ENCODE assay signal across 12 cellular contexts in genomic region chr16:85321856-85322271, GRCh38.
DNase-seq lines count a peak whose midpoint lies in the region; ATAC-seq, FAIRE-seq and TF ChIP-seq lines count a peak whose summit lies in the region.
"Had no signal": no experiment of that assay in that cellular context is flagged by ENCODE, and none has a peak within 500 bp of the region (broad histone marks: within the 10 kb centered on the region; RNA-seq: fewer than 3 reads in every experiment).

No MANE protein-coding gene starts in this region.

- H3K4me1 Mint-ChIP-seq in astrocyte (ENCODE audit: low read depth, unreplicated experiment) (peaks cover 1% of the 10 kb centered on the region), nephron progenitor cell (peaks cover 31% of the 10 kb centered on the region)
- no peaks in the 10 kb centered on the region for H3K4me1 Mint-ChIP-seq in activated CD8-positive, alpha-beta memory T cell treated with anti-CD3 and anti-CD28 coated beads, Interleukin-2, amount 10 ng/mL, durations not matched to agents 7 days and 5 days
- H3K4me1 Mint-ChIP-seq in activated CD8-positive, alpha-beta T cell treated with anti-CD3 and anti-CD28 coated beads, Interleukin-2, amount 10 ng/mL, durations not matched to agents 7 days and 5 days (ENCODE audit: low read depth), result no peaks in the 10 kb centered on the region

- no peak for FAIRE-seq in astrocyte (lab: Jason Lieb, UNC)
- FAIRE-seq: GM12878, keratinocyte had no signal

- H3K4me2 ChIP-seq in astrocyte (ENCODE audit: low read length), result peak overlapping the region; percentile 73

- H3K4me3 Mint-ChIP-seq in astrocyte (ENCODE audit: unreplicated experiment) (no peak overlapping the region), nephron progenitor cell (no peak overlapping the region)
- H3K4me3 Mint-ChIP-seq in activated CD8-positive, alpha-beta memory T cell treated with anti-CD3 and anti-CD28 coated beads, Interleukin-2, amount 10 ng/mL, durations not matched to agents 7 days and 5 days, result no peak overlapping the region
- H3K4me3 Mint-ChIP-seq in activated CD8-positive, alpha-beta T cell treated with anti-CD3 and anti-CD28 coated beads, Interleukin-2, amount 10 ng/mL, durations not matched to agents 7 days and 5 days, result no peak overlapping the region
- H3K4me3 Mint-ChIP-seq: type B pancreatic cell had no signal

- H2AFZ ChIP-seq in astrocyte (ENCODE audit: low read depth, low read length), result no peak overlapping the region

- no peaks in the 10 kb centered on the region for H3K79me2 ChIP-seq in astrocyte (ENCODE audit: insufficient read depth, low read length)

- no peaks in the 10 kb centered on the region for H3K9me3 ChIP-seq in astrocyte (ENCODE audit: insufficient read depth, low read depth, low read length)

- ATAC-seq in left cardiac atrium (peak; percentile 93 to 97), GM21447 (IDR thresholded peaks at IDR 0.05; ENCODE audit: unreplicated experiment) (no peak)
- no peak for ATAC-seq in activated CD8-positive, alpha-beta memory T cell treated with anti-CD3 and anti-CD28 coated beads, Interleukin-2, amount 10 ng/mL, durations not matched to agents 7 days and 5 days
- no peak for ATAC-seq in activated CD8-positive, alpha-beta T cell treated with anti-CD3 and anti-CD28 coated beads, Interleukin-2, amount 10 ng/mL, durations not matched to agents 7 days and 5 days
- ATAC-seq: GM12878 had no signal

- DNase-seq in EH (ENCODE audit: low read depth) (peak; percentile 96), astrocyte (ENCODE audit: low read depth) (peak; percentile 89), left cardiac atrium (peak; percentile 98), renal cortical epithelial cell (ENCODE audit: low read depth) (peak; percentile 81), nephron progenitor cell (no peak)
- no peak for DNase-seq in activated CD8-positive, alpha-beta memory T cell treated with anti-CD3 and anti-CD28 coated beads, Interleukin-2, amount 10 ng/mL, durations not matched to agents 7 days and 5 days
- DNase-seq in activated CD8-positive, alpha-beta T cell treated with anti-CD3 and anti-CD28 coated beads, Interleukin-2, amount 10 ng/mL, durations not matched to agents 7 days and 5 days, result no peak
- DNase-seq: activated CD4-positive, alpha-beta T cell treated with anti-CD3 and anti-CD28 coated beads, Interleukin-2, amount 50 U/mL, for 48 hours had no signal

- POLR2A ChIA-PET in activated CD8-positive, alpha-beta T cell treated with anti-CD3 and anti-CD28 coated beads, Interleukin-2, amount 10 ng/mL, durations not matched to agents 7 days and 5 days (lab: Charles Lee), result no interaction called here

- H3K4me1 ChIP-seq in astrocyte (ENCODE audit: insufficient read depth, low read length), result peaks cover 23% of the 10 kb centered on the region

- H3K27me3 Mint-ChIP-seq in astrocyte (ENCODE audit: low read depth, unreplicated experiment) (peaks cover 20% of the 10 kb centered on the region), nephron progenitor cell (ENCODE audit: low read depth, poor library complexity) (peaks cover 41% of the 10 kb centered on the region)
- H3K27me3 Mint-ChIP-seq in activated CD8-positive, alpha-beta memory T cell treated with anti-CD3 and anti-CD28 coated beads, Interleukin-2, amount 10 ng/mL, durations not matched to agents 7 days and 5 days, result peaks cover under 1% of the 10 kb centered on the region
- H3K27me3 Mint-ChIP-seq in activated CD8-positive, alpha-beta T cell treated with anti-CD3 and anti-CD28 coated beads, Interleukin-2, amount 10 ng/mL, durations not matched to agents 7 days and 5 days (ENCODE audit: low read depth), result no peaks in the 10 kb centered on the region
- H3K27me3 Mint-ChIP-seq: type B pancreatic cell had no signal

- H3K27ac ChIP-seq in astrocyte (ENCODE audit: low read depth, low read length), result no peak overlapping the region

- H3K36me3 Mint-ChIP-seq in astrocyte (ENCODE audit: low read depth, unreplicated experiment) (peaks cover 5% of the 10 kb centered on the region), nephron progenitor cell (ENCODE audit: low read depth) (no peaks in the 10 kb centered on the region)
- no peaks in the 10 kb centered on the region for H3K36me3 Mint-ChIP-seq in activated CD8-positive, alpha-beta memory T cell treated with anti-CD3 and anti-CD28 coated beads, Interleukin-2, amount 10 ng/mL, durations not matched to agents 7 days and 5 days
- H3K36me3 Mint-ChIP-seq in activated CD8-positive, alpha-beta T cell treated with anti-CD3 and anti-CD28 coated beads, Interleukin-2, amount 10 ng/mL, durations not matched to agents 7 days and 5 days (ENCODE audit: low read depth), result no peaks in the 10 kb centered on the region
- H3K36me3 Mint-ChIP-seq: type B pancreatic cell had no signal

- H3K27ac Mint-ChIP-seq in astrocyte (ENCODE audit: unreplicated experiment) (no peak overlapping the region), nephron progenitor cell (no peak overlapping the region)
- no peak overlapping the region for H3K27ac Mint-ChIP-seq in activated CD8-positive, alpha-beta memory T cell treated with anti-CD3 and anti-CD28 coated beads, Interleukin-2, amount 10 ng/mL, durations not matched to agents 7 days and 5 days
- no peak overlapping the region for H3K27ac Mint-ChIP-seq in activated CD8-positive, alpha-beta T cell treated with anti-CD3 and anti-CD28 coated beads, Interleukin-2, amount 10 ng/mL, durations not matched to agents 7 days and 5 days
- H3K27ac Mint-ChIP-seq: type B pancreatic cell had no signal

- peak overlapping the region; percentile 43 for H3K9ac ChIP-seq in astrocyte (ENCODE audit: low read length)

- H3K27me3 ChIP-seq in astrocyte (ENCODE audit: insufficient read depth, low read length), result no peaks in the 10 kb centered on the region

- H4K20me1 ChIP-seq in astrocyte (ENCODE audit: insufficient read depth, low read length), result peaks cover 86% of the 10 kb centered on the region

- CTCF ChIA-PET in activated CD8-positive, alpha-beta memory T cell treated with anti-CD3 and anti-CD28 coated beads, Interleukin-2, amount 10 ng/mL, durations not matched to agents 7 days and 5 days (lab: Charles Lee), result interaction anchor here (0.6 to 1.3 kb wide), 3 partner anchors 17 to 1512 kb away, joined by 3 read pairs; no protein-coding TSS in a partner anchor
- CTCF ChIA-PET in activated CD8-positive, alpha-beta T cell treated with anti-CD3 and anti-CD28 coated beads, Interleukin-2, amount 10 ng/mL, durations not matched to agents 7 days and 5 days (lab: Charles Lee), result interaction anchor here (1.2 to 1.4 kb wide), 2 partner anchors 9 to 17 kb away, joined by 4 to 7 read pairs; no protein-coding TSS in a partner anchor

- intact Hi-C loops in left cardiac atrium (cut with DNase I), result no loop called here

- H3K4me3 ChIP-seq in astrocyte (ENCODE audit: insufficient read depth, low read depth, low read length), result no peak overlapping the region
- H3K4me3 ChIP-seq: GM12878 had no signal

- TF ChIP-seq CTCF in astrocyte (IDR thresholded peaks at IDR 0.05; ENCODE audit: insufficient read depth, low read depth, low read length) (no peak), nephron progenitor cell (IDR thresholded peaks at IDR 0.05) (no peak)

- no peaks in the 10 kb centered on the region for H3K36me3 ChIP-seq in astrocyte (ENCODE audit: insufficient read depth, low read length)

- peaks cover 2% of the 10 kb centered on the region for H3K9me3 Mint-ChIP-seq in astrocyte (ENCODE audit: unreplicated experiment)
- peaks cover 2% of the 10 kb centered on the region for H3K9me3 Mint-ChIP-seq in activated CD8-positive, alpha-beta memory T cell treated with anti-CD3 and anti-CD28 coated beads, Interleukin-2, amount 10 ng/mL, durations not matched to agents 7 days and 5 days (ENCODE audit: low read depth)
- no peaks in the 10 kb centered on the region for H3K9me3 Mint-ChIP-seq in activated CD8-positive, alpha-beta T cell treated with anti-CD3 and anti-CD28 coated beads, Interleukin-2, amount 10 ng/mL, durations not matched to agents 7 days and 5 days (ENCODE audit: insufficient read depth)
- no peaks in the 10 kb centered on the region for H3K9me3 Mint-ChIP-seq in nephron progenitor cell
- H3K9me3 Mint-ChIP-seq: type B pancreatic cell had no signal

Comparison
In these comparisons a context has a peak if more than half of its experiments do, and no peak if none do; other contexts are left out.
1. DNase-seq: peak in EH (single experiment), astrocyte (single experiment), left cardiac atrium (single experiment) and renal cortical epithelial cell (single experiment); none in activated CD8-positive, alpha-beta memory T cell treated with anti-CD3 and anti-CD28 coated beads, Interleukin-2, amount 10 ng/mL, durations not matched to agents 7 days and 5 days (single experiment), activated CD8-positive, alpha-beta T cell treated with anti-CD3 and anti-CD28 coated beads, Interleukin-2, amount 10 ng/mL, durations not matched to agents 7 days and 5 days (single experiment) and nephron progenitor cell (single experiment).
2. ATAC-seq: peak in left cardiac atrium (2 of 2); none in activated CD8-positive, alpha-beta memory T cell treated with anti-CD3 and anti-CD28 coated beads, Interleukin-2, amount 10 ng/mL, durations not matched to agents 7 days and 5 days (single experiment), activated CD8-positive, alpha-beta T cell treated with anti-CD3 and anti-CD28 coated beads, Interleukin-2, amount 10 ng/mL, durations not matched to agents 7 days and 5 days (single experiment) and GM21447 (single experiment).